Comparison of ENCODE assay signal across 13 cellular contexts in genomic region chr21:15976807-15977206, GRCh38.
DNase-seq lines count a peak whose midpoint lies in the region; ATAC-seq and TF ChIP-seq lines count a peak whose summit lies in the region.
"Had no signal": no experiment of that assay in that cellular context is flagged by ENCODE, and none has a peak within 500 bp of the region (broad histone marks: within the 10 kb centered on the region; RNA-seq: fewer than 3 reads in every experiment).

No MANE protein-coding gene starts in this region.

- H3K36me3 ChIP-seq in OCI-LY7 (ENCODE audit: insufficient read depth, low read length): no peaks in the 10 kb centered on the region
- H3K36me3 ChIP-seq: lower lobe of right lung, right atrium auricular region had no signal

- H3K9me2 ChIP-seq in OCI-LY7 (ENCODE audit: insufficient read depth, low read length): no peaks in the 10 kb centered on the region; the same call in 1 of the 2 replicates

- H3K4me2 ChIP-seq in OCI-LY7 (ENCODE audit: low read length): no peak overlapping the region

- POLR2A ChIA-PET in OCI-LY7 (lab: Charles Lee): no interaction called here

- intact Hi-C loops in OCI-LY7 (cut with micrococcal nuclease; ENCODE audit: unreplicated experiment): loop anchor here (1.0 kb wide), 1 partner anchor 20 kb away; no protein-coding TSS in a partner anchor

- CTCF ChIA-PET in OCI-LY7 (lab: Charles Lee; ENCODE audit: unreplicated experiment): no interaction called here

- no TSS peak for BruUV-seq in OCI-LY7 (replicated peaks; lab: Mats Ljungman, UMichigan)

- no peak overlapping the region for H2AFZ ChIP-seq in OCI-LY7 (ENCODE audit: low read length)

- ATAC-seq in GM18520 (IDR thresholded peaks at IDR 0.05; ENCODE audit: unreplicated experiment) (no peak), GM21529 (IDR thresholded peaks at IDR 0.05; ENCODE audit: unreplicated experiment) (no peak)
- ATAC-seq: lower lobe of right lung had no signal

- no peak overlapping the region for H3K27ac ChIP-seq in 22Rv1
- no peak overlapping the region for H3K27ac ChIP-seq in OCI-LY7 (ENCODE audit: low read depth, low read length, poor library complexity, severe bottlenecking)
- H3K27ac ChIP-seq: lower lobe of right lung, right atrium auricular region had no signal

- no peaks in the 10 kb centered on the region for H3K4me1 ChIP-seq in OCI-LY7 (ENCODE audit: insufficient read depth, low read length, poor library complexity, severe bottlenecking)
- H3K4me1 ChIP-seq: lower lobe of right lung, right atrium auricular region had no signal

- no peak overlapping the region for H3K4me3 ChIP-seq in OCI-LY7 (ENCODE audit: low read depth, low read length, poor library complexity, severe bottlenecking)
- H3K4me3 ChIP-seq in epithelial cell of esophagus (ENCODE audit: low read length): no peak overlapping the region
- H3K4me3 ChIP-seq: lower lobe of right lung, right atrium auricular region had no signal

- no peaks in the 10 kb centered on the region for H4K20me1 ChIP-seq in OCI-LY7 (ENCODE audit: insufficient read depth, low read length)

- peak; percentile 12 for DNase-seq in G401 (ENCODE audit: low spot score)
- peak; percentile 1 for DNase-seq in OCI-LY7 (ENCODE audit: low spot score)
- DNase-seq in epithelial cell of esophagus (ENCODE audit: low read depth): no peak
- DNase-seq in NCI-H2081 (lab: John Stamatoyannopoulos, UW): no peak
- no peak for DNase-seq in T1000 (lab: John Stamatoyannopoulos, UW)
- DNase-seq: activated CD4-positive, alpha-beta T cell treated with anti-CD3 and anti-CD28 coated beads, Interleukin-2, amount 50 U/mL, for 48 hours; CD4-positive, alpha-beta memory T cell; lower lobe of right lung; NCI-H146 had no signal

- in situ Hi-C loops in G401 (cut with HindIII; ENCODE audit: low sequenced_read_pairs): no loop called here

- TF ChIP-seq CTCF in 22Rv1 (IDR thresholded peaks at IDR 0.05) (peak; percentile 52), OCI-LY7 (conservative IDR thresholded peaks at IDR 0.05; ENCODE audit: low read length) (peak; percentile 68), epithelial cell of esophagus (IDR thresholded peaks at IDR 0.05; ENCODE audit: insufficient read depth, low read depth, low read length, missing control alignments) (peak; percentile 20)

- H3K9me3 ChIP-seq in OCI-LY7 (ENCODE audit: low read length): no peaks in the 10 kb centered on the region
- H3K9me3 ChIP-seq: lower lobe of right lung, right atrium auricular region had no signal

- no peaks in the 10 kb centered on the region for H3K79me2 ChIP-seq in OCI-LY7 (ENCODE audit: insufficient read depth, low read depth, low read length)

Comparison
In these comparisons a context has a peak if more than half of its experiments do, and no peak if none do; other contexts are left out.
1. DNase-seq: peak in G401 (single experiment) and OCI-LY7 (single experiment); none in epithelial cell of esophagus (single experiment), NCI-H2081 (0 of 2) and T1000 (single experiment).
2. Peak in every context shown above with its lines, with median percentiles within 50 percentile points of each other: CTCF ChIP-seq.